ENCODE assay signal across 11 cellular contexts in genomic region chr2:47265751-47266231, GRCh38.
A peak's percentile ranks its signal among the peaks of the same experiment; 100 is the strongest.
DNase-seq lines count a peak whose midpoint lies in the region; ATAC-seq and TF ChIP-seq lines count a peak whose summit lies in the region.
"Had no signal": no experiment of that assay in that cellular context is flagged by ENCODE, and none has a peak within 500 bp of the region (broad histone marks: within the 10 kb centered on the region; RNA-seq: fewer than 3 reads in every experiment).

No MANE protein-coding gene starts in this region.

- no peaks in the 10 kb centered on the region for H3K79me2 ChIP-seq in PC-3 (ENCODE audit: low read length)

- no peaks in the 10 kb centered on the region for H3K36me3 ChIP-seq in HEK293 (ENCODE audit: control insufficient read depth in 2 of 2, insufficient read depth in 1 of 2, low read length in 2 of 2)
- H3K36me3 ChIP-seq in PC-3 (ENCODE audit: low read depth, low read length): no peaks in the 10 kb centered on the region

- H3K9me3 ChIP-seq in HEK293 (ENCODE audit: control insufficient read depth, insufficient read depth, low read depth, low read length) (no peaks in the 10 kb centered on the region), PC-3 (ENCODE audit: low read length) (no peaks in the 10 kb centered on the region)

- no peaks in the 10 kb centered on the region for H3K27me3 ChIP-seq in PC-3 (ENCODE audit: low read length)

- H3K4me1 ChIP-seq in HEK293 (ENCODE audit: control insufficient read depth, insufficient read depth, low read length) (peaks cover 4% of the 10 kb centered on the region; the same call in 1 of the 2 replicates), PC-3 (ENCODE audit: insufficient read depth, low read length) (peaks cover 47% of the 10 kb centered on the region)

- no peaks in the 10 kb centered on the region for H4K20me1 ChIP-seq in PC-3 (ENCODE audit: low read length)

- H3K27ac ChIP-seq in HEK293 (ENCODE audit: extremely low read depth, low read depth, low read length): peak overlapping the region; percentile 5; the same call in 1 of the 2 replicates
- peak overlapping the region; percentile 22 for H3K27ac ChIP-seq in PC-3 (ENCODE audit: low read length)

- DNase-seq in COLO668 (lab: John Stamatoyannopoulos, UW; ENCODE audit: unreplicated experiment) (peak; percentile 16), PC-3 (peak; percentile 50), islet precursor cell (peak; percentile 78), NCI-H1048 (lab: John Stamatoyannopoulos, UW) (no peak)
- DNase-seq in activated CD4-positive, alpha-beta T cell treated with anti-CD3 and anti-CD28 coated beads, Interleukin-2, amount 50 U/mL, for 1 hour: no peak
- DNase-seq: activated CD8-positive, alpha-beta T cell treated with anti-CD3 and anti-CD28 coated beads for 36 hours; NCI-H1092 treated with DMSO at 0.1 percent for 48 hours; nephron progenitor cell had no signal

- H3K4me2 ChIP-seq in PC-3 (ENCODE audit: low read length): peak overlapping the region; percentile 35

- CTCF ChIA-PET in HEK293 (lab: Yijun Ruan, JAX) (interaction anchor here (0.6 to 0.7 kb wide), 2 partner anchors 172 to 432 kb away, joined by 3 read pairs; no protein-coding TSS in a partner anchor), PC-3 (lab: Charles Lee) (no interaction called here)

- ATAC-seq in PC-3 (no peak), GM19023 (IDR thresholded peaks at IDR 0.05; ENCODE audit: unreplicated experiment) (no peak)
- no peak for ATAC-seq in activated CD4-positive, CD25-positive, alpha-beta regulatory T cell treated with anti-CD3 and anti-CD28 coated beads, Interleukin-2, amount 50 U/mL, for 24 hours
- ATAC-seq: activated CD8-positive, alpha-beta T cell treated with anti-CD3 and anti-CD28 coated beads for 36 hours had no signal

- POLR2A ChIA-PET in HEK293 (lab: Yijun Ruan, JAX) (interaction anchor here (1.1 kb wide), 1 partner anchor 16 kb away, joined by 3 read pairs; no protein-coding TSS in a partner anchor), PC-3 (lab: Charles Lee; ENCODE audit: unreplicated experiment) (no interaction called here)

- no peak overlapping the region for H3K4me3 ChIP-seq in HEK293 (ENCODE audit: low read depth, low read length)
- H3K4me3 ChIP-seq in PC-3 (ENCODE audit: low read length): no peak overlapping the region

- H3K9ac ChIP-seq in PC-3 (ENCODE audit: low read length): no peak overlapping the region

- H3K9me2 ChIP-seq in PC-3 (replicated peaks; ENCODE audit: low read length): no peaks in the 10 kb centered on the region

- no peak for TF ChIP-seq CTCF in HEK293 (tag by site-specific recombination; IDR thresholded peaks at IDR 0.05)
- TF ChIP-seq CTCF in PC-3 (conservative IDR thresholded peaks at IDR 0.05; ENCODE audit: low read depth, low read length): no peak

- H2AFZ ChIP-seq in PC-3 (ENCODE audit: low read length): peak overlapping the region; percentile 70; the same call in 1 of the 2 replicates

- intact Hi-C loops in PC-3 (cut with micrococcal nuclease): no loop called here

- no TSS peak for BruUV-seq in PC-3 (replicated peaks; lab: Mats Ljungman, UMichigan)

- no peaks in the 10 kb centered on the region for H3F3A ChIP-seq in PC-3 (ENCODE audit: low read length, unreplicated experiment)

TF ChIP-seq in HEK293, 187 proteins besides CTCF, POLR2A, EP300 and RAD21 (continues in another document):
- peak; percentile 74 for TF ChIP-seq ZBTB17 (tag by site-specific recombination; IDR thresholded peaks at IDR 0.05)
- no peak for TF ChIP-seq PRDM2 (tag by site-specific recombination; IDR thresholded peaks at IDR 0.05; ENCODE audit: borderline replicate concordance)
- no peak for TF ChIP-seq KLF7 (tag by site-specific recombination; IDR thresholded peaks at IDR 0.05; ENCODE audit: borderline replicate concordance)
- TF ChIP-seq ZNF658 (tag by site-specific recombination; IDR thresholded peaks at IDR 0.05): no peak
- no peak for TF ChIP-seq ZNF211 (tag by site-specific recombination; IDR thresholded peaks at IDR 0.05; ENCODE audit: low read depth)
- TF ChIP-seq MEIS1 (CRISPR knock-in tag; IDR thresholded peaks at IDR 0.05; ENCODE audit: borderline replicate concordance): no peak
- TF ChIP-seq ZNF792 (tag by site-specific recombination; IDR thresholded peaks at IDR 0.05): no peak
- TF ChIP-seq FEZF1 (tag by site-specific recombination; IDR thresholded peaks at IDR 0.05): no peak
- TF ChIP-seq ZNF114 (tag by site-specific recombination; IDR thresholded peaks at IDR 0.05): no peak
- TF ChIP-seq ZNF600 (tag by site-specific recombination; IDR thresholded peaks at IDR 0.05): peak; percentile 76
- no peak for TF ChIP-seq ZNF416 (tag by site-specific recombination; IDR thresholded peaks at IDR 0.05)
- peak; percentile 43 for TF ChIP-seq ZNF629 (tag by site-specific recombination; IDR thresholded peaks at IDR 0.05)
- TF ChIP-seq ELK4 (IDR thresholded peaks at IDR 0.05; ENCODE audit: borderline replicate concordance, low read depth, low read length): no peak
- peak; percentile 62; the same call in 1 of the 2 replicates for TF ChIP-seq ZNF366 (tag by site-specific recombination; conservative IDR thresholded peaks at IDR 0.05)
- 0 out of 2 replicates have a peak, but pooled peaks have one; percentile 48 for TF ChIP-seq ZSCAN4 (tag by site-specific recombination; IDR thresholded peaks at IDR 0.05)

Comparison
In these comparisons a context has a peak if more than half of its experiments do, and no peak if none do; other contexts are left out.
1. DNase-seq: peak in COLO668 (single experiment), PC-3 (single experiment) and islet precursor cell (single experiment); none in NCI-H1048 (single experiment) and activated CD4-positive, alpha-beta T cell treated with anti-CD3 and anti-CD28 coated beads, Interleukin-2, amount 50 U/mL, for 1 hour (single experiment).